32 cellular contexts compared by ENCODE assay signal in genomic region chr14:50338547-50338946, GRCh38.
"Had no signal": no experiment of that assay in that cellular context is flagged by ENCODE, and none has a peak within 500 bp of the region (broad histone marks: within the 10 kb centered on the region; RNA-seq: fewer than 3 reads in every experiment).

No MANE protein-coding gene starts in this region.

- ATAC-seq: activated CD4-positive, alpha-beta T cell treated with anti-CD3 and anti-CD28 coated beads for 36 hours; activated CD8-positive, alpha-beta memory T cell treated with anti-CD3 and anti-CD28 coated beads, Interleukin-2, amount 10 ng/mL, durations not matched to agents 7 days and 5 days; activated CD8-positive, alpha-beta T cell treated with anti-CD3 and anti-CD28 coated beads, Interleukin-2, amount 10 ng/mL, durations not matched to agents 7 days and 5 days; activated naive CD4-positive, alpha-beta T cell treated with anti-CD3 and anti-CD28 coated beads, Interleukin-2, amount 50 U/mL, for 72 hours; activated T-cell treated with anti-CD3 and anti-CD28 coated beads, Interleukin-2, amount 50 U/mL, for 72 hours; esophagus mucosa; foreskin keratinocyte; gastrocnemius medialis; T-helper 17 cell had no signal

- DNase-seq: activated CD4-positive, alpha-beta memory T cell treated with anti-CD3 and anti-CD28 coated beads for 36 hours; activated CD4-positive, alpha-beta T cell treated with anti-CD3 and anti-CD28 coated beads for 36 hours; activated CD4-positive, alpha-beta T cell treated with anti-CD3 and anti-CD28 coated beads, Interleukin-2, amount 10 ng/mL, durations not matched to agents 24 days and 14 days; activated CD4-positive, CD25-positive, alpha-beta regulatory T cell; activated CD4-positive, CD25-positive, alpha-beta regulatory T cell treated with anti-CD3 and anti-CD28 coated beads, Interleukin-2, amount 50 U/mL, for 72 hours; activated CD8-positive, alpha-beta memory T cell treated with anti-CD3 and anti-CD28 coated beads, Interleukin-2, amount 10 ng/mL, durations not matched to agents 7 days and 5 days; activated CD8-positive, alpha-beta memory T cell treated with anti-CD3 and anti-CD28 coated beads, Interleukin-2, amount 50 U/mL, for 4 hours; activated CD8-positive, alpha-beta T cell treated with anti-CD3 and anti-CD28 coated beads, Interleukin-2, amount 10 ng/mL, durations not matched to agents 7 days and 5 days; activated gamma-delta T cell; activated naive CD4-positive, alpha-beta T cell; activated naive CD4-positive, alpha-beta T cell treated with anti-CD3 and anti-CD28 coated beads, Interleukin-2, amount 10 ng/mL, durations not matched to agents 7 days and 5 days; activated naive CD8-positive, alpha-beta T cell treated with anti-CD3 and anti-CD28 coated beads, Interleukin-2, amount 10 ng/mL, durations not matched to agents 7 days and 5 days; activated T-cell treated with anti-CD3 and anti-CD28 coated beads, Interleukin-2, amount 50 U/mL, for 24 hours; activated T-cell treated with anti-CD3 and anti-CD28 coated beads, Interleukin-2, amount 50 U/mL, for 72 hours; central memory CD4-positive, alpha-beta T cell; cerebellar nuclear complex; colonic mucosa; effector CD8-positive, alpha-beta T cell; foreskin keratinocyte; gastrocnemius medialis; glutamatergic neuron; T-helper 1 cell; T-helper 17 cell; T1000 had no signal

- H3K27ac Mint-ChIP-seq: activated CD4-positive, alpha-beta memory T cell treated with anti-CD3 and anti-CD28 coated beads for 36 hours; activated CD4-positive, alpha-beta T cell treated with anti-CD3 and anti-CD28 coated beads for 36 hours; activated CD4-positive, alpha-beta T cell treated with anti-CD3 and anti-CD28 coated beads, Interleukin-2, amount 10 ng/mL, durations not matched to agents 24 days and 14 days; activated CD8-positive, alpha-beta memory T cell treated with anti-CD3 and anti-CD28 coated beads, Interleukin-2, amount 10 ng/mL, durations not matched to agents 7 days and 5 days; activated CD8-positive, alpha-beta T cell treated with anti-CD3 and anti-CD28 coated beads, Interleukin-2, amount 10 ng/mL, durations not matched to agents 7 days and 5 days; activated naive CD4-positive, alpha-beta T cell treated with anti-CD3 and anti-CD28 coated beads, Interleukin-2, amount 10 ng/mL, durations not matched to agents 7 days and 5 days; activated naive CD4-positive, alpha-beta T cell treated with anti-CD3 and anti-CD28 coated beads, Interleukin-2, amount 50 U/mL, for 72 hours; activated naive CD8-positive, alpha-beta T cell treated with anti-CD3 and anti-CD28 coated beads, Interleukin-2, amount 10 ng/mL, durations not matched to agents 7 days and 5 days; activated T-cell treated with anti-CD3 and anti-CD28 coated beads, Interleukin-2, amount 50 U/mL, for 24 hours; activated T-cell treated with anti-CD3 and anti-CD28 coated beads, Interleukin-2, amount 50 U/mL, for 72 hours; brain; T-helper 17 cell; T-helper 2 cell treated with Interferon-gamma antibody and Interleukin-4, amounts not matched to agents 5 μg/mL and 100 μg/mL, for 36 hours had no signal

- H3K9me3 ChIP-seq: ascending aorta, breast epithelium, colonic mucosa, gastrocnemius medialis had no signal

- FAIRE-seq: endometrium had no signal

- H3K27me3 ChIP-seq: ascending aorta, breast epithelium, cardiac muscle cell, colonic mucosa, foreskin keratinocyte, gastrocnemius medialis had no signal

- H3K4me1 ChIP-seq: breast epithelium had no signal

- H3K27ac ChIP-seq: ascending aorta, breast epithelium, cardiac muscle cell, colonic mucosa, foreskin keratinocyte, gastrocnemius medialis had no signal

- H3K4me3 ChIP-seq: ascending aorta, breast epithelium, cardiac muscle cell, colonic mucosa, gastrocnemius medialis had no signal

- H3K27me3 Mint-ChIP-seq: activated CD4-positive, alpha-beta memory T cell treated with anti-CD3 and anti-CD28 coated beads for 36 hours; activated CD4-positive, alpha-beta T cell treated with anti-CD3 and anti-CD28 coated beads for 36 hours; activated CD8-positive, alpha-beta memory T cell treated with anti-CD3 and anti-CD28 coated beads, Interleukin-2, amount 10 ng/mL, durations not matched to agents 7 days and 5 days; activated naive CD4-positive, alpha-beta T cell treated with anti-CD3 and anti-CD28 coated beads, Interleukin-2, amount 10 ng/mL, durations not matched to agents 7 days and 5 days; activated naive CD8-positive, alpha-beta T cell treated with anti-CD3 and anti-CD28 coated beads, Interleukin-2, amount 10 ng/mL, durations not matched to agents 7 days and 5 days; activated T-cell treated with anti-CD3 and anti-CD28 coated beads, Interleukin-2, amount 50 U/mL, for 24 hours; T-helper 17 cell had no signal

- H3K9me3 Mint-ChIP-seq: activated CD4-positive, alpha-beta memory T cell treated with anti-CD3 and anti-CD28 coated beads for 36 hours; activated CD4-positive, alpha-beta T cell treated with anti-CD3 and anti-CD28 coated beads, Interleukin-2, amount 10 ng/mL, durations not matched to agents 24 days and 14 days; activated naive CD4-positive, alpha-beta T cell treated with anti-CD3 and anti-CD28 coated beads, Interleukin-2, amount 10 ng/mL, durations not matched to agents 7 days and 5 days; activated naive CD4-positive, alpha-beta T cell treated with anti-CD3 and anti-CD28 coated beads, Interleukin-2, amount 50 U/mL, for 72 hours; activated naive CD8-positive, alpha-beta T cell treated with anti-CD3 and anti-CD28 coated beads, Interleukin-2, amount 10 ng/mL, durations not matched to agents 7 days and 5 days; activated T-cell treated with anti-CD3 and anti-CD28 coated beads, Interleukin-2, amount 50 U/mL, for 24 hours; activated T-cell treated with anti-CD3 and anti-CD28 coated beads, Interleukin-2, amount 50 U/mL, for 72 hours; brain; T-helper 2 cell treated with Interferon-gamma antibody and Interleukin-4, amounts not matched to agents 5 μg/mL and 100 μg/mL, for 36 hours had no signal

- H3K36me3 ChIP-seq: ascending aorta, breast epithelium, cardiac muscle cell, colonic mucosa, gastrocnemius medialis had no signal

- H3K4me3 Mint-ChIP-seq: activated CD4-positive, alpha-beta memory T cell treated with anti-CD3 and anti-CD28 coated beads for 36 hours; activated CD4-positive, alpha-beta T cell treated with anti-CD3 and anti-CD28 coated beads for 36 hours; activated CD4-positive, alpha-beta T cell treated with anti-CD3 and anti-CD28 coated beads, Interleukin-2, amount 10 ng/mL, durations not matched to agents 24 days and 14 days; activated CD8-positive, alpha-beta memory T cell treated with anti-CD3 and anti-CD28 coated beads, Interleukin-2, amount 10 ng/mL, durations not matched to agents 7 days and 5 days; activated CD8-positive, alpha-beta T cell treated with anti-CD3 and anti-CD28 coated beads, Interleukin-2, amount 10 ng/mL, durations not matched to agents 7 days and 5 days; activated naive CD4-positive, alpha-beta T cell treated with anti-CD3 and anti-CD28 coated beads, Interleukin-2, amount 10 ng/mL, durations not matched to agents 7 days and 5 days; activated naive CD8-positive, alpha-beta T cell treated with anti-CD3 and anti-CD28 coated beads, Interleukin-2, amount 10 ng/mL, durations not matched to agents 7 days and 5 days; activated T-cell treated with anti-CD3 and anti-CD28 coated beads, Interleukin-2, amount 50 U/mL, for 24 hours; activated T-cell treated with anti-CD3 and anti-CD28 coated beads, Interleukin-2, amount 50 U/mL, for 72 hours; brain; T-helper 17 cell; T-helper 2 cell treated with Interferon-gamma antibody and Interleukin-4, amounts not matched to agents 5 μg/mL and 100 μg/mL, for 36 hours had no signal
